ENCODE assay signal across 9 cellular contexts in the genomic region with DNA sequence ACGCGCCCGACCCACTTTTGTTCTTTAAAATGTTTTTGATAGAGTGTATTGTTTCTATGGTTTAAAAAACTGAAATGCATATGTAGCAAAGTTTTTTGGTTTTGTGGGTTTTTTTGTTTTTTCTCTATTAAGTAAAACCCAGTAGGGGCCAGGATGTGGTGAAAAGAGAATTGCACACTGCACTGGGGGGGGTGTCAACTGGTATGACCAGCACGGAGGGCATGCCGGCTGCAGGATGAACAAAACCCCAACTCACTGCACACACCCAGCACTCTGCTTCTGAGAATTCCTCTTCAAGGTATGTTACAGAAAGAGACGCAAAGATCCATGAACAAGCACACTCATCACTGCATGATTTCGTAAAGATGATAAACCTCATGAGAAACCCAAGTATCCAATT.
DNase-seq lines count a peak whose midpoint lies in the region; ATAC-seq lines count a peak whose summit lies in the region.
"Had no signal": no experiment of that assay in that cellular context is flagged by ENCODE, and none has a peak within 500 bp of the region (broad histone marks: within the 10 kb centered on the region; RNA-seq: fewer than 3 reads in every experiment).

No MANE protein-coding gene starts in this region.

- H3K9me3 Mint-ChIP-seq in central memory CD8-positive, alpha-beta T cell = no peaks in the 10 kb centered on the region

- peak; percentile 25 to 78 (median 52) for DNase-seq in activated CD4-positive, CD25-positive, alpha-beta regulatory T cell (lab: John Stamatoyannopoulos, UW)
- DNase-seq in central memory CD8-positive, alpha-beta T cell (ENCODE audit: low spot score in 2 of 2) = peak; percentile 50 to 78
- DNase-seq in stimulated activated CD8-positive, alpha-beta memory T cell treated with anti-CD3 and anti-CD28 coated beads, Interleukin-12 subunit alpha, Interleukin-12 subunit beta, amount 100 ng/mL, for 24 hours (ENCODE audit: extremely low read depth) = peak; percentile 48
- DNase-seq in NCI-H1930 (lab: John Stamatoyannopoulos, UW) (no peak), GM03348 (ENCODE audit: low spot score) (no peak), OCI-M2 (lab: John Stamatoyannopoulos, UW; ENCODE audit: unreplicated experiment) (no peak)

- peak overlapping the region; percentile 79 for H3K4me3 Mint-ChIP-seq in central memory CD8-positive, alpha-beta T cell

- ATAC-seq in GM19463 (IDR thresholded peaks at IDR 0.05; ENCODE audit: unreplicated experiment) = peak; percentile 15
- ATAC-seq in central memory CD8-positive, alpha-beta T cell (replicated peaks; ENCODE audit: extremely low read depth, poor library complexity, severe bottlenecking) = peak; percentile 74
- no peak for ATAC-seq in GM18867 (IDR thresholded peaks at IDR 0.05; ENCODE audit: unreplicated experiment)
- ATAC-seq: Panc1 had no signal

- peaks cover 85% of the 10 kb centered on the region for H3K4me1 Mint-ChIP-seq in central memory CD8-positive, alpha-beta T cell

- peak overlapping the region; percentile 95 for H3K27ac Mint-ChIP-seq in central memory CD8-positive, alpha-beta T cell (ENCODE audit: low read depth)

- no peaks in the 10 kb centered on the region for H3K27me3 Mint-ChIP-seq in central memory CD8-positive, alpha-beta T cell

- peaks cover 50% of the 10 kb centered on the region for H3K36me3 Mint-ChIP-seq in central memory CD8-positive, alpha-beta T cell (ENCODE audit: insufficient read depth)

Comparison
In these comparisons a context has a peak if more than half of its experiments do, and no peak if none do; other contexts are left out.
1. DNase-seq: peak in activated CD4-positive, CD25-positive, alpha-beta regulatory T cell (4 of 4), central memory CD8-positive, alpha-beta T cell (2 of 2) and stimulated activated CD8-positive, alpha-beta memory T cell treated with anti-CD3 and anti-CD28 coated beads, Interleukin-12 subunit alpha, Interleukin-12 subunit beta, amount 100 ng/mL, for 24 hours (single experiment); none in NCI-H1930 (0 of 2), GM03348 (single experiment) and OCI-M2 (single experiment).